In the genomic region with DNA sequence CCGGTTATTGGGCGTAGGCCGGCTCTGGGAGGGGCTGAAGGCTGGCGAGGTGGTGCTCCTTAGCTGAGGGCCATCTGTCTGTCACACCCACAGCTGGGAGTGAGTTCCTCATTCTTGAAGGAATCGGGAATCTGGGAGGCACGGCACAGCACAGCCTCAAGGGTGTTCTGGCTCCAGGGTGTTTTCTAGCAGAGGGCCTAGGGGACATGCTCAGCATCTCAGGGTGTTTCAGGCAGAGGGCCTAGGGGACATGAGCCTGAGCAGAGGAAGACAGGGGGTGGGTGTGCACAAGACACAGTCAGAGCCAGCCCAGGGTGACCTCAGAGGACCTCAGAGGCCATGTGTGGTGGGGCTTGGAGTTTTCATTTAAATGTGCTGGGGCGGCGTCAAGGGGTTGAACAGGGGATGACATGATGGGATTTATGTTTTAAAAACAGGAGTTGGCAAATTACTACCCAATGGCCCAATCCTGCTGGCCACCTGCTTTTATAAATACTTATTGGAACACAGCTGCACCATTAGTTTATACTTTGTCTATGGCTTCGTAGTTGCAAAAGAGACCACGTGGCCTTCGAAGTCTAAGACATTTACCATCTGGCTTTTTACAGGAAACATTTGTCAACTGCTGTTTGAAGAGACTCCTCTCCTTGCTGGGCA, we compare ENCODE assay signal across 8 cellular contexts.
DNase-seq lines count a peak whose midpoint lies in the region; ATAC-seq and TF ChIP-seq lines count a peak whose summit lies in the region.

No MANE protein-coding gene starts in this region.

- H3K4me1 ChIP-seq in colonic mucosa: peaks cover 14% of the 10 kb centered on the region

- H3K9me3 Mint-ChIP-seq in stimulated activated naive CD8-positive, alpha-beta T cell treated with anti-CD3 and anti-CD28 coated beads, Interleukin-15, Interleukin-2, amounts not matched to agents 100 ng/mL and 50 ng/mL, for 24 hours: no peaks in the 10 kb centered on the region
- no peaks in the 10 kb centered on the region for H3K9me3 Mint-ChIP-seq in mesothelial cell of epicardium

- no peak overlapping the region for H3K27ac ChIP-seq in colonic mucosa

- ATAC-seq in stimulated activated naive CD8-positive, alpha-beta T cell treated with anti-CD3 and anti-CD28 coated beads, Interleukin-15, Interleukin-2, amounts not matched to agents 100 U/mL and 50 U/mL, for 24 hours: no peak
- no peak for ATAC-seq in HG03175 (IDR thresholded peaks at IDR 0.05; ENCODE audit: unreplicated experiment)
- no peak for ATAC-seq in HG03520 (IDR thresholded peaks at IDR 0.05; ENCODE audit: unreplicated experiment)
- no peak for ATAC-seq in GM19455 (IDR thresholded peaks at IDR 0.05; ENCODE audit: unreplicated experiment)

- H3K27ac Mint-ChIP-seq in stimulated activated naive CD8-positive, alpha-beta T cell treated with anti-CD3 and anti-CD28 coated beads, Interleukin-15, Interleukin-2, amounts not matched to agents 100 ng/mL and 50 ng/mL, for 24 hours: peak overlapping the region; percentile 92
- H3K27ac Mint-ChIP-seq in mesothelial cell of epicardium: peak overlapping the region; percentile 93

- no peak for DNase-seq in stimulated activated naive CD8-positive, alpha-beta T cell treated with anti-CD3 and anti-CD28 coated beads, Interleukin-15, Interleukin-2, amounts not matched to agents 100 U/mL and 50 U/mL, for 24 hours
- DNase-seq in colonic mucosa (peak; percentile 49), mesothelial cell of epicardium (ENCODE audit: low spot score in 2 of 2, unreplicated experiment in 2 of 2) (no peak), SIG-M5 treated with dmso at 0.1 percent for 504 hours (lab: John Stamatoyannopoulos, UW; ENCODE audit: unreplicated experiment) (no peak)

- no peaks in the 10 kb centered on the region for H3K27me3 ChIP-seq in colonic mucosa

- peaks cover 26% of the 10 kb centered on the region for H3K4me1 Mint-ChIP-seq in stimulated activated naive CD8-positive, alpha-beta T cell treated with anti-CD3 and anti-CD28 coated beads, Interleukin-15, Interleukin-2, amounts not matched to agents 100 ng/mL and 50 ng/mL, for 24 hours (ENCODE audit: low read depth)
- peaks cover 56% of the 10 kb centered on the region for H3K4me1 Mint-ChIP-seq in mesothelial cell of epicardium

- intact Hi-C loops in colonic mucosa (cut with DNase I): loop anchor here (5.0 to 10.0 kb wide), 2 partner anchors 128 to 290 kb away; no protein-coding TSS in a partner anchor

- H3K27me3 Mint-ChIP-seq in stimulated activated naive CD8-positive, alpha-beta T cell treated with anti-CD3 and anti-CD28 coated beads, Interleukin-15, Interleukin-2, amounts not matched to agents 100 ng/mL and 50 ng/mL, for 24 hours: no peaks in the 10 kb centered on the region
- H3K27me3 Mint-ChIP-seq in mesothelial cell of epicardium (ENCODE audit: low read depth): no peaks in the 10 kb centered on the region

- peaks cover 4% of the 10 kb centered on the region for H3K36me3 Mint-ChIP-seq in stimulated activated naive CD8-positive, alpha-beta T cell treated with anti-CD3 and anti-CD28 coated beads, Interleukin-15, Interleukin-2, amounts not matched to agents 100 ng/mL and 50 ng/mL, for 24 hours (ENCODE audit: low read depth)
- H3K36me3 Mint-ChIP-seq in mesothelial cell of epicardium: no peaks in the 10 kb centered on the region

- no peak overlapping the region for H3K4me3 ChIP-seq in colonic mucosa

- H3K36me3 ChIP-seq in colonic mucosa: no peaks in the 10 kb centered on the region

- no peaks in the 10 kb centered on the region for H3K9me3 ChIP-seq in colonic mucosa

- H3K9ac ChIP-seq in colonic mucosa (ENCODE audit: low read depth in 2 of 2, low read length in 2 of 2): peak overlapping the region in 1 of 2 donors; percentile 6

- H3K4me3 Mint-ChIP-seq in stimulated activated naive CD8-positive, alpha-beta T cell treated with anti-CD3 and anti-CD28 coated beads, Interleukin-15, Interleukin-2, amounts not matched to agents 100 ng/mL and 50 ng/mL, for 24 hours: no peak overlapping the region
- no peak overlapping the region for H3K4me3 Mint-ChIP-seq in mesothelial cell of epicardium

- no peak for TF ChIP-seq CTCF in colonic mucosa (IDR thresholded peaks at IDR 0.05)
- TF ChIP-seq CTCF in mesothelial cell of epicardium (IDR thresholded peaks at IDR 0.05; ENCODE audit: unreplicated experiment): no peak
